ENCODE assay signal across 1 cellular context in the genomic region with DNA sequence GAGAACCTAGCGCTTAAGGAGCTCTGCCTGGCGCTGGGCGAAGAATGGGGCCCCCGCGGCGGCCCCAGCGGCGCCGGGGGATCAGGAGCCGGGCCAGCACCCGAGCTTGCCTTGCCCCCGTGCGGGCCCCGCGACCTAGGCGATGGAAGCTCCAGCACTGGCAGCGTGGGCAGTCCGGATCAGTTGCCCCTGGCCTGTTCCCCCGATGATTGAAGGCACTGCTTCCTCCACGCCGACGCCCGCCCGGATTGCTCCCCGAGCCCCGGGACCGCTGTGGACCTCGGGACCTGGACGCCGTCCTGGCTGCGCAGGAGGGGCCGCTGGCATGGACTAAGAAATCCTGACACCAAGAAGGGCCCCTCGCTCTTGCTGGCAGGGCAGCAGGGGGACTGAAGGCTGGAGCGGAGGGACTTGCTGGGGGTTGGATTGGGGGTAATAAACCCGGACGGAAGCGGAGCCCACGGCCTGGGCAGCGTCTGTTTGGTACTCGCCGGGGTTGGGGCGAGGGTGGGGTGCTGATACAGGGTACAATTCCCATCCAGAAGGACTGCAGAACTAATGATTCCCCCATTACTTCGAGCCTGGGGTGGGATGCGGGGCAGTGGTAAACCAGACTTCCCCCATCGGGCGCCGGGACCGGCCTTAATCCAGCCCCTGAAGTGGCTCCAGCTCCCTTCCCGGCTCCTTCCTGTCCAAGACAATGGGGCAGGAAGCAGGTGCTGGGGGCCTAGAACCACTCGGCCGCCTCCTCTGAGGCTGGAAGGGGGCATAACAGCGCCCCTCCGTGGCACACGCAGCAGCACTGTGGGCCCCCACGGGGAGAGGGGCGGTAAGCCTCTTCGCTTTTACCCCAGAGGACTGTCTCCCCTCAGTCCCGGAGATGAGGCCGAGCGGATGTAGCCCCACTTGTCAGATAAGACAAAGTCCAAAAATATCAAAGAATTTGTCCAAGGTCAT.
TF ChIP-seq lines count a peak whose summit lies in the region.

No MANE protein-coding gene starts in this region.

TF ChIP-seq in HepG2, 621 proteins besides CTCF, POLR2A, EP300 and RAD21 (continued from another document and continues in another):
- TF ChIP-seq, protein P1, sequence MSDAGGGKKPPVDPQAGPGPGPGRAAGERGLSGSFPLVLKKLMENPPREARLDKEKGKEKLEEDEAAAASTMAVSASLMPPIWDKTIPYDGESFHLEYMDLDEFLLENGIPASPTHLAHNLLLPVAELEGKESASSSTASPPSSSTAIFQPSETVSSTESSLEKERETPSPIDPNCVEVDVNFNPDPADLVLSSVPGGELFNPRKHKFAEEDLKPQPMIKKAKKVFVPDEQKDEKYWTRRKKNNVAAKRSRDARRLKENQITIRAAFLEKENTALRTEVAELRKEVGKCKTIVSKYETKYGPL (CRISPR knock-in tag; IDR thresholded peaks at IDR 0.05): no peak; the same call in 1 of the 2 replicates
- TF ChIP-seq SIX1 (CRISPR knock-in tag; IDR thresholded peaks at IDR 0.05; ENCODE audit: borderline replicate concordance) (no peak), ZNF569 (CRISPR knock-in tag; IDR thresholded peaks at IDR 0.05; ENCODE audit: borderline replicate concordance) (no peak), DR1 (CRISPR knock-in tag; IDR thresholded peaks at IDR 0.05) (no peak), ZNF556 (CRISPR knock-in tag; IDR thresholded peaks at IDR 0.05; ENCODE audit: borderline replicate concordance) (0 out of 2 replicates have a peak, but pooled peaks have one; percentile 51), ZSCAN21 (CRISPR knock-in tag; IDR thresholded peaks at IDR 0.05; ENCODE audit: borderline replicate concordance) (peak; percentile 61; the same call in 1 of the 2 replicates), JARID2 (CRISPR knock-in tag; IDR thresholded peaks at IDR 0.05; ENCODE audit: insufficient replicate concordance) (no peak), ZSCAN9 (CRISPR knock-in tag; IDR thresholded peaks at IDR 0.05; ENCODE audit: borderline replicate concordance) (no peak), SUZ12 (IDR thresholded peaks at IDR 0.05; ENCODE audit: low read depth, low read length) (no peak), ISX (CRISPR knock-in tag; conservative IDR thresholded peaks at IDR 0.05) (no peak), RBFOX2 (IDR thresholded peaks at IDR 0.05; ENCODE audit: low read depth, low read length) (peak; percentile 16; the same call in 1 of the 2 replicates), THAP11 (CRISPR knock-in tag; IDR thresholded peaks at IDR 0.05) (peak; percentile 70), IRX3 (CRISPR knock-in tag; IDR thresholded peaks at IDR 0.05; ENCODE audit: borderline replicate concordance, low read depth) (no peak), NFYB (CRISPR knock-in tag; IDR thresholded peaks at IDR 0.05) (no peak), ISL2 (CRISPR knock-in tag; IDR thresholded peaks at IDR 0.05) (0 out of 2 replicates have a peak, but pooled peaks have one; percentile 21), ZNF788 (CRISPR knock-in tag; IDR thresholded peaks at IDR 0.05; ENCODE audit: borderline replicate concordance) (peak; percentile 75; the same call in 1 of the 2 replicates), MEIS1 (CRISPR knock-in tag; IDR thresholded peaks at IDR 0.05; ENCODE audit: borderline replicate concordance) (peak; percentile 46; the same call in 1 of the 2 replicates), STAG1 (CRISPR knock-in tag; IDR thresholded peaks at IDR 0.05) (peak; percentile 39), ZNF749 (CRISPR knock-in tag; IDR thresholded peaks at IDR 0.05; ENCODE audit: borderline replicate concordance) (no peak), SIN3A (IDR thresholded peaks at IDR 0.05; ENCODE audit: borderline replicate concordance, low read depth, low read length) (peak; percentile 69), PHB2 (IDR thresholded peaks at IDR 0.05; ENCODE audit: partially characterized antibody) (no peak), NR1H2 (CRISPR knock-in tag; IDR thresholded peaks at IDR 0.05; ENCODE audit: borderline replicate concordance, low read depth) (no peak), PTBP1 (IDR thresholded peaks at IDR 0.05; ENCODE audit: low read depth, low read length, poor library complexity, severe bottlenecking) (no peak), CREB1 (IDR thresholded peaks at IDR 0.05) (no peak), CREB1 (CRISPR knock-in tag; IDR thresholded peaks at IDR 0.05) (no peak), HCFC1 (IDR thresholded peaks at IDR 0.05; ENCODE audit: low read depth, low read length) (no peak), KAT8 (CRISPR knock-in tag; IDR thresholded peaks at IDR 0.05) (peak; percentile 49)
- TF ChIP-seq, protein P2, sequence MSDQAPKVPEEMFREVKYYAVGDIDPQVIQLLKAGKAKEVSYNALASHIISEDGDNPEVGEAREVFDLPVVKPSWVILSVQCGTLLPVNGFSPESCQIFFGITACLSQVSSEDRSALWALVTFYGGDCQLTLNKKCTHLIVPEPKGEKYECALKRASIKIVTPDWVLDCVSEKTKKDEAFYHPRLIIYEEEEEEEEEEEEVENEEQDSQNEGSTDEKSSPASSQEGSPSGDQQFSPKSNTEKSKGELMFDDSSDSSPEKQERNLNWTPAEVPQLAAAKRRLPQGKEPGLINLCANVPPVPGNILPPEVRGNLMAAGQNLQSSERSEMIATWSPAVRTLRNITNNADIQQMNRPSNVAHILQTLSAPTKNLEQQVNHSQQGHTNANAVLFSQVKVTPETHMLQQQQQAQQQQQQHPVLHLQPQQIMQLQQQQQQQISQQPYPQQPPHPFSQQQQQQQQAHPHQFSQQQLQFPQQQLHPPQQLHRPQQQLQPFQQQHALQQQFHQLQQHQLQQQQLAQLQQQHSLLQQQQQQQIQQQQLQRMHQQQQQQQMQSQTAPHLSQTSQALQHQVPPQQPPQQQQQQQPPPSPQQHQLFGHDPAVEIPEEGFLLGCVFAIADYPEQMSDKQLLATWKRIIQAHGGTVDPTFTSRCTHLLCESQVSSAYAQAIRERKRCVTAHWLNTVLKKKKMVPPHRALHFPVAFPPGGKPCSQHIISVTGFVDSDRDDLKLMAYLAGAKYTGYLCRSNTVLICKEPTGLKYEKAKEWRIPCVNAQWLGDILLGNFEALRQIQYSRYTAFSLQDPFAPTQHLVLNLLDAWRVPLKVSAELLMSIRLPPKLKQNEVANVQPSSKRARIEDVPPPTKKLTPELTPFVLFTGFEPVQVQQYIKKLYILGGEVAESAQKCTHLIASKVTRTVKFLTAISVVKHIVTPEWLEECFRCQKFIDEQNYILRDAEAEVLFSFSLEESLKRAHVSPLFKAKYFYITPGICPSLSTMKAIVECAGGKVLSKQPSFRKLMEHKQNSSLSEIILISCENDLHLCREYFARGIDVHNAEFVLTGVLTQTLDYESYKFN (CRISPR knock-in tag; conservative IDR thresholded peaks at IDR 0.05): peak; percentile 85
- TF ChIP-seq, protein P3, sequence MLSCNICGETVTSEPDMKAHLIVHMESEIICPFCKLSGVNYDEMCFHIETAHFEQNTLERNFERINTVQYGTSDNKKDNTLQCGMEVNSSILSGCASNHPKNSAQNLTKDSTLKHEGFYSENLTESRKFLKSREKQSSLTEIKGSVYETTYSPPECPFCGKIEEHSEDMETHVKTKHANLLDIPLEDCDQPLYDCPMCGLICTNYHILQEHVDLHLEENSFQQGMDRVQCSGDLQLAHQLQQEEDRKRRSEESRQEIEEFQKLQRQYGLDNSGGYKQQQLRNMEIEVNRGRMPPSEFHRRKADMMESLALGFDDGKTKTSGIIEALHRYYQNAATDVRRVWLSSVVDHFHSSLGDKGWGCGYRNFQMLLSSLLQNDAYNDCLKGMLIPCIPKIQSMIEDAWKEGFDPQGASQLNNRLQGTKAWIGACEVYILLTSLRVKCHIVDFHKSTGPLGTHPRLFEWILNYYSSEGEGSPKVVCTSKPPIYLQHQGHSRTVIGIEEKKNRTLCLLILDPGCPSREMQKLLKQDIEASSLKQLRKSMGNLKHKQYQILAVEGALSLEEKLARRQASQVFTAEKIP (CRISPR knock-in tag; IDR thresholded peaks at IDR 0.05; ENCODE audit: borderline replicate concordance): no peak
- TF ChIP-seq, protein P4, sequence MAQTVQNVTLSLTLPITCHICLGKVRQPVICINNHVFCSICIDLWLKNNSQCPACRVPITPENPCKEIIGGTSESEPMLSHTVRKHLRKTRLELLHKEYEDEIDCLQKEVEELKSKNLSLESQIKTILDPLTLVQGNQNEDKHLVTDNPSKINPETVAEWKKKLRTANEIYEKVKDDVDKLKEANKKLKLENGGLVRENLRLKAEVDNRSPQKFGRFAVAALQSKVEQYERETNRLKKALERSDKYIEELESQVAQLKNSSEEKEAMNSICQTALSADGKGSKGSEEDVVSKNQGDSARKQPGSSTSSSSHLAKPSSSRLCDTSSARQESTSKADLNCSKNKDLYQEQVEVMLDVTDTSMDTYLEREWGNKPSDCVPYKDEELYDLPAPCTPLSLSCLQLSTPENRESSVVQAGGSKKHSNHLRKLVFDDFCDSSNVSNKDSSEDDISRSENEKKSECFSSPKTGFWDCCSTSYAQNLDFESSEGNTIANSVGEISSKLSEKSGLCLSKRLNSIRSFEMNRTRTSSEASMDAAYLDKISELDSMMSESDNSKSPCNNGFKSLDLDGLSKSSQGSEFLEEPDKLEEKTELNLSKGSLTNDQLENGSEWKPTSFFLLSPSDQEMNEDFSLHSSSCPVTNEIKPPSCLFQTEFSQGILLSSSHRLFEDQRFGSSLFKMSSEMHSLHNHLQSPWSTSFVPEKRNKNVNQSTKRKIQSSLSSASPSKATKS (CRISPR knock-in tag; IDR thresholded peaks at IDR 0.05): no peak; the same call in none of the 2 replicates
- TF ChIP-seq, protein P5, sequence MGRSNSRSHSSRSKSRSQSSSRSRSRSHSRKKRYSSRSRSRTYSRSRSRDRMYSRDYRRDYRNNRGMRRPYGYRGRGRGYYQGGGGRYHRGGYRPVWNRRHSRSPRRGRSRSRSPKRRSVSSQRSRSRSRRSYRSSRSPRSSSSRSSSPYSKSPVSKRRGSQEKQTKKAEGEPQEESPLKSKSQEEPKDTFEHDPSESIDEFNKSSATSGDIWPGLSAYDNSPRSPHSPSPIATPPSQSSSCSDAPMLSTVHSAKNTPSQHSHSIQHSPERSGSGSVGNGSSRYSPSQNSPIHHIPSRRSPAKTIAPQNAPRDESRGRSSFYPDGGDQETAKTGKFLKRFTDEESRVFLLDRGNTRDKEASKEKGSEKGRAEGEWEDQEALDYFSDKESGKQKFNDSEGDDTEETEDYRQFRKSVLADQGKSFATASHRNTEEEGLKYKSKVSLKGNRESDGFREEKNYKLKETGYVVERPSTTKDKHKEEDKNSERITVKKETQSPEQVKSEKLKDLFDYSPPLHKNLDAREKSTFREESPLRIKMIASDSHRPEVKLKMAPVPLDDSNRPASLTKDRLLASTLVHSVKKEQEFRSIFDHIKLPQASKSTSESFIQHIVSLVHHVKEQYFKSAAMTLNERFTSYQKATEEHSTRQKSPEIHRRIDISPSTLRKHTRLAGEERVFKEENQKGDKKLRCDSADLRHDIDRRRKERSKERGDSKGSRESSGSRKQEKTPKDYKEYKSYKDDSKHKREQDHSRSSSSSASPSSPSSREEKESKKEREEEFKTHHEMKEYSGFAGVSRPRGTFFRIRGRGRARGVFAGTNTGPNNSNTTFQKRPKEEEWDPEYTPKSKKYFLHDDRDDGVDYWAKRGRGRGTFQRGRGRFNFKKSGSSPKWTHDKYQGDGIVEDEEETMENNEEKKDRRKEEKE (IDR thresholded peaks at IDR 0.05): no peak
- TF ChIP-seq, protein P6, sequence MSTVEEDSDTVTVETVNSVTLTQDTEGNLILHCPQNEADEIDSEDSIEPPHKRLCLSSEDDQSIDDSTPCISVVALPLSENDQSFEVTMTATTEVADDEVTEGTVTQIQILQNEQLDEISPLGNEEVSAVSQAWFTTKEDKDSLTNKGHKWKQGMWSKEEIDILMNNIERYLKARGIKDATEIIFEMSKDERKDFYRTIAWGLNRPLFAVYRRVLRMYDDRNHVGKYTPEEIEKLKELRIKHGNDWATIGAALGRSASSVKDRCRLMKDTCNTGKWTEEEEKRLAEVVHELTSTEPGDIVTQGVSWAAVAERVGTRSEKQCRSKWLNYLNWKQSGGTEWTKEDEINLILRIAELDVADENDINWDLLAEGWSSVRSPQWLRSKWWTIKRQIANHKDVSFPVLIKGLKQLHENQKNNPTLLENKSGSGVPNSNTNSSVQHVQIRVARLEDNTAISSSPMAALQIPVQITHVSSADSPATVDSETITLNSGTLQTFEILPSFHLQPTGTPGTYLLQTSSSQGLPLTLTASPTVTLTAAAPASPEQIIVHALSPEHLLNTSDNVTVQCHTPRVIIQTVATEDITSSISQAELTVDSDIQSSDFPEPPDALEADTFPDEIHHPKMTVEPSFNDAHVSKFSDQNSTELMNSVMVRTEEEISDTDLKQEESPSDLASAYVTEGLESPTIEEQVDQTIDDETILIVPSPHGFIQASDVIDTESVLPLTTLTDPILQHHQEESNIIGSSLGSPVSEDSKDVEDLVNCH (CRISPR knock-in tag; IDR thresholded peaks at IDR 0.05): no peak
- TF ChIP-seq, protein P7, sequence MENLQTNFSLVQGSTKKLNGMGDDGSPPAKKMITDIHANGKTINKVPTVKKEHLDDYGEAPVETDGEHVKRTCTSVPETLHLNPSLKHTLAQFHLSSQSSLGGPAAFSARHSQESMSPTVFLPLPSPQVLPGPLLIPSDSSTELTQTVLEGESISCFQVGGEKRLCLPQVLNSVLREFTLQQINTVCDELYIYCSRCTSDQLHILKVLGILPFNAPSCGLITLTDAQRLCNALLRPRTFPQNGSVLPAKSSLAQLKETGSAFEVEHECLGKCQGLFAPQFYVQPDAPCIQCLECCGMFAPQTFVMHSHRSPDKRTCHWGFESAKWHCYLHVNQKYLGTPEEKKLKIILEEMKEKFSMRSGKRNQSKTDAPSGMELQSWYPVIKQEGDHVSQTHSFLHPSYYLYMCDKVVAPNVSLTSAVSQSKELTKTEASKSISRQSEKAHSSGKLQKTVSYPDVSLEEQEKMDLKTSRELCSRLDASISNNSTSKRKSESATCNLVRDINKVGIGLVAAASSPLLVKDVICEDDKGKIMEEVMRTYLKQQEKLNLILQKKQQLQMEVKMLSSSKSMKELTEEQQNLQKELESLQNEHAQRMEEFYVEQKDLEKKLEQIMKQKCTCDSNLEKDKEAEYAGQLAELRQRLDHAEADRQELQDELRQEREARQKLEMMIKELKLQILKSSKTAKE (CRISPR knock-in tag; IDR thresholded peaks at IDR 0.05; ENCODE audit: borderline replicate concordance): 0 out of 2 replicates have a peak, but pooled peaks have one; percentile 35
- TF ChIP-seq, protein P8, sequence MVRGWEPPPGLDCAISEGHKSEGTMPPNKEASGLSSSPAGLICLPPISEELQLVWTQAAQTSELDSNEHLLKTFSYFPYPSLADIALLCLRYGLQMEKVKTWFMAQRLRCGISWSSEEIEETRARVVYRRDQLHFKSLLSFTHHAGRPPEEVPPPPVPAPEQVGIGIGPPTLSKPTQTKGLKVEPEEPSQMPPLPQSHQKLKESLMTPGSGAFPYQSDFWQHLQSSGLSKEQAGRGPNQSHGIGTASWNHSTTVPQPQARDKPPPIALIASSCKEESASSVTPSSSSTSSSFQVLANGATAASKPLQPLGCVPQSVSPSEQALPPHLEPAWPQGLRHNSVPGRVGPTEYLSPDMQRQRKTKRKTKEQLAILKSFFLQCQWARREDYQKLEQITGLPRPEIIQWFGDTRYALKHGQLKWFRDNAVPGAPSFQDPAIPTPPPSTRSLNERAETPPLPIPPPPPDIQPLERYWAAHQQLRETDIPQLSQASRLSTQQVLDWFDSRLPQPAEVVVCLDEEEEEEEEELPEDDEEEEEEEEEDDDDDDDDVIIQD (CRISPR knock-in tag; IDR thresholded peaks at IDR 0.05; ENCODE audit: low read depth): no peak
- TF ChIP-seq, protein P9, sequence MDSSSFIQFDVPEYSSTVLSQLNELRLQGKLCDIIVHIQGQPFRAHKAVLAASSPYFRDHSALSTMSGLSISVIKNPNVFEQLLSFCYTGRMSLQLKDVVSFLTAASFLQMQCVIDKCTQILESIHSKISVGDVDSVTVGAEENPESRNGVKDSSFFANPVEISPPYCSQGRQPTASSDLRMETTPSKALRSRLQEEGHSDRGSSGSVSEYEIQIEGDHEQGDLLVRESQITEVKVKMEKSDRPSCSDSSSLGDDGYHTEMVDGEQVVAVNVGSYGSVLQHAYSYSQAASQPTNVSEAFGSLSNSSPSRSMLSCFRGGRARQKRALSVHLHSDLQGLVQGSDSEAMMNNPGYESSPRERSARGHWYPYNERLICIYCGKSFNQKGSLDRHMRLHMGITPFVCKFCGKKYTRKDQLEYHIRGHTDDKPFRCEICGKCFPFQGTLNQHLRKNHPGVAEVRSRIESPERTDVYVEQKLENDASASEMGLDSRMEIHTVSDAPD (CRISPR knock-in tag; IDR thresholded peaks at IDR 0.05): no peak
